In genomic region chr11:15412054-15412453, GRCh38 we compare ENCODE assay signal across 19 cellular contexts.
DNase-seq lines count a peak whose midpoint lies in the region; ATAC-seq and TF ChIP-seq lines count a peak whose summit lies in the region.
"Had no signal": no experiment of that assay in that cellular context is flagged by ENCODE, and none has a peak within 500 bp of the region (broad histone marks: within the 10 kb centered on the region; RNA-seq: fewer than 3 reads in every experiment).

No MANE protein-coding gene starts in this region.

- no peaks in the 10 kb centered on the region for H4K20me1 ChIP-seq in neural progenitor cell (ENCODE audit: low read depth)

- no peak overlapping the region for H3K9ac ChIP-seq in neural progenitor cell

- no peak overlapping the region for H3K4me3 Mint-ChIP-seq in neural progenitor cell
- H3K4me3 Mint-ChIP-seq: activated CD8-positive, alpha-beta T cell treated with anti-CD3 and anti-CD28 coated beads for 36 hours; activated T-helper 17 cell treated with anti-CD3 and anti-CD28 coated beads, Interleukin-2, amount 50 U/mL, for 72 hours; CD14-positive monocyte; stimulated activated effector memory CD8-positive, alpha-beta T cell treated with anti-CD3 and anti-CD28 coated beads, Interleukin-12 subunit alpha, Interleukin-12 subunit beta, amount 100 ng/mL, for 72 hours had no signal

- H3K27ac ChIP-seq in neural progenitor cell (no peak overlapping the region), dorsolateral prefrontal cortex (no peak overlapping the region)
- H3K27ac ChIP-seq: coronary artery, lower lobe of right lung, SK-N-MC had no signal

- no peaks in the 10 kb centered on the region for H3K9me3 Mint-ChIP-seq in neural progenitor cell
- H3K9me3 Mint-ChIP-seq: activated CD8-positive, alpha-beta T cell treated with anti-CD3 and anti-CD28 coated beads for 36 hours; stimulated activated effector memory CD8-positive, alpha-beta T cell treated with anti-CD3 and anti-CD28 coated beads, Interleukin-12 subunit alpha, Interleukin-12 subunit beta, amount 100 ng/mL, for 72 hours had no signal

- H3K27me3 ChIP-seq in neural progenitor cell (no peaks in the 10 kb centered on the region), dorsolateral prefrontal cortex (peaks cover 0 to 24% (median 0%) of the 10 kb centered on the region in 45 donors)

- no peak overlapping the region for H3K4me2 ChIP-seq in neural progenitor cell

- H3K27ac Mint-ChIP-seq in neural progenitor cell = peak overlapping the region; percentile 34
- H3K27ac Mint-ChIP-seq: activated CD8-positive, alpha-beta T cell treated with anti-CD3 and anti-CD28 coated beads for 36 hours; activated T-helper 17 cell treated with anti-CD3 and anti-CD28 coated beads, Interleukin-2, amount 50 U/mL, for 72 hours; CD14-positive monocyte; stimulated activated effector memory CD8-positive, alpha-beta T cell treated with anti-CD3 and anti-CD28 coated beads, Interleukin-12 subunit alpha, Interleukin-12 subunit beta, amount 100 ng/mL, for 72 hours had no signal

- no peaks in the 10 kb centered on the region for H3K79me2 ChIP-seq in neural progenitor cell (ENCODE audit: low read depth)

- no peak overlapping the region for H2AFZ ChIP-seq in neural progenitor cell (replicated peaks)

- no peaks in the 10 kb centered on the region for H3F3A ChIP-seq in neural progenitor cell (ENCODE audit: low read depth)

- no peaks in the 10 kb centered on the region for H3K9me3 ChIP-seq in neural progenitor cell (ENCODE audit: low read depth)
- H3K9me3 ChIP-seq: lower lobe of right lung had no signal

- intact Hi-C loops in dorsolateral prefrontal cortex (cut with DNase I) = no loop called here

- H3K36me3 ChIP-seq in neural progenitor cell = no peaks in the 10 kb centered on the region
- H3K36me3 ChIP-seq: lower lobe of right lung had no signal

- no peaks in the 10 kb centered on the region for H3K36me3 Mint-ChIP-seq in neural progenitor cell
- H3K36me3 Mint-ChIP-seq: CD14-positive monocyte; stimulated activated effector memory CD8-positive, alpha-beta T cell treated with anti-CD3 and anti-CD28 coated beads, Interleukin-12 subunit alpha, Interleukin-12 subunit beta, amount 100 ng/mL, for 72 hours had no signal

- peak; percentile 99 for DNase-seq in NCI-H69 (lab: John Stamatoyannopoulos, UW)
- no peak for DNase-seq in neural progenitor cell (ENCODE audit: low spot score)
- no peak for DNase-seq in activated CD4-positive, alpha-beta T cell treated with anti-CD3 and anti-CD28 coated beads for 48 hours
- DNase-seq in stimulated activated CD8-positive, alpha-beta memory T cell treated with anti-CD3 and anti-CD28 coated beads, Interleukin-4, amount 100 ng/mL, for 48 hours = no peak
- no peak for DNase-seq in dorsolateral prefrontal cortex
- DNase-seq: activated CD8-positive, alpha-beta T cell treated with anti-CD3 and anti-CD28 coated beads for 36 hours; GDM1; HCEC 1CT; hypothalamus; lower lobe of right lung; right cardiac atrium; stimulated activated CD4-positive, alpha-beta T cell treated with anti-CD3 and anti-CD28 coated beads, Interleukin-4, amount 100 ng/mL, for 24 hours had no signal

- ATAC-seq in GM18519 (IDR thresholded peaks at IDR 0.05; ENCODE audit: low FRiP score, unreplicated experiment) = peak; percentile 68
- peak; percentile 74 for ATAC-seq in HG03469 (IDR thresholded peaks at IDR 0.05; ENCODE audit: unreplicated experiment)
- ATAC-seq: activated CD8-positive, alpha-beta T cell treated with anti-CD3 and anti-CD28 coated beads for 36 hours; activated T-helper 17 cell treated with anti-CD3 and anti-CD28 coated beads, Interleukin-2, amount 50 U/mL, for 72 hours; lower lobe of right lung; right cardiac atrium; stimulated activated effector memory CD8-positive, alpha-beta T cell treated with anti-CD3 and anti-CD28 coated beads, Interleukin-12 subunit alpha, Interleukin-12 subunit beta, amount 100 ng/mL, for 72 hours had no signal

- no peak for TF ChIP-seq CTCF in neural progenitor cell (IDR thresholded peaks at IDR 0.05)
- no peak for TF ChIP-seq CTCF in dorsolateral prefrontal cortex (IDR thresholded peaks at IDR 0.05 in 54 of 56, conservative IDR thresholded peaks at IDR 0.05 in 2 of 56; ENCODE audit: low read depth in 1 of 56, partially characterized antibody in 56 of 56)

- no peak overlapping the region for H3K4me3 ChIP-seq in neural progenitor cell
- H3K4me3 ChIP-seq in dorsolateral prefrontal cortex = no peak overlapping the region
- H3K4me3 ChIP-seq: coronary artery, lower lobe of right lung, SK-N-MC had no signal

- no peaks in the 10 kb centered on the region for H3K4me1 Mint-ChIP-seq in neural progenitor cell
- H3K4me1 Mint-ChIP-seq: activated T-helper 17 cell treated with anti-CD3 and anti-CD28 coated beads, Interleukin-2, amount 50 U/mL, for 72 hours; CD14-positive monocyte; stimulated activated effector memory CD8-positive, alpha-beta T cell treated with anti-CD3 and anti-CD28 coated beads, Interleukin-12 subunit alpha, Interleukin-12 subunit beta, amount 100 ng/mL, for 72 hours had no signal

- H3K27me3 Mint-ChIP-seq in neural progenitor cell (ENCODE audit: insufficient read depth, low read depth) = no peaks in the 10 kb centered on the region
- H3K27me3 Mint-ChIP-seq: activated CD8-positive, alpha-beta T cell treated with anti-CD3 and anti-CD28 coated beads for 36 hours had no signal

- H3K4me1 ChIP-seq in neural progenitor cell = peaks cover 2% of the 10 kb centered on the region
- H3K4me1 ChIP-seq: lower lobe of right lung had no signal
